In the genomic region with DNA sequence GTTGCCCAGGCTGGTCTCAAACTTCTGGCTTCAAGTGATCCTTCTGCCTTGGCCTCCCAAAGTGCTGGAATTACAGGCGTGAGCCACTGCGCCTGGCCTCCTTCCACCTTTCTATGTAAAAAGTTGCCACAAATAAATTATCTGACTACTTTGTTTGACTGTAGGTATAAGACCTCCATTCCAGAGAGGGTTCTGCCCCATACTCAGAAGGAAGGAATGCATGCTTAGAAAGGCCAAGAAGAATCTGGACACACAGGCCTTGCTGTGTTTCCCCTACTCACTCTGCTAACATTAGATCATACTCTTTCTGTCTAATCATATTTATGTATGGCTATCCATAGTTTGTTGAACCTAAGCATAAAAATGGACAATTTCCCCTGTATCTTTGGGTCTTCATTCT, we compare ENCODE assay signal across 6 cellular contexts. TPM values are rescaled to one million over a fixed set of nuclear protein-coding genes. Genes with fewer than 3 reads are reported as not detected.
A peak's percentile ranks its signal among the peaks of the same experiment; 100 is the strongest.
DNase-seq lines count a peak whose midpoint lies in the region; TF ChIP-seq lines count a peak whose summit lies in the region.
"Not testable (repeated sequence)": the region's sequence is repeated elsewhere in the genome, so short reads cannot be mapped to it uniquely, and the experiment has no call there.
"Had no signal": no experiment of that assay in that cellular context is flagged by ENCODE, and none has a peak within 500 bp of the region (broad histone marks: within the 10 kb centered on the region; RNA-seq: fewer than 3 reads in every experiment).

No MANE protein-coding gene starts in this region.

- not testable (repeated sequence) for TF ChIP-seq CTCF in HFFc6 (IDR thresholded peaks at IDR 0.05); choroid plexus epithelial cell (conservative IDR thresholded peaks at IDR 0.05; ENCODE audit: low read depth, low read length)

- H3K27ac ChIP-seq in trophoblast cell (ENCODE audit: low read depth, low read length): not testable (repeated sequence)

- H3K4me3 Mint-ChIP-seq in HFFc6: not testable (repeated sequence)

- WGBS in trophoblast cell (ENCODE audit: extremely low coverage, insufficient coverage, insufficient read length): no CpG with 5 or more reads among the region's 2 CpGs

- not testable (repeated sequence) for H3K4me1 Mint-ChIP-seq in HFFc6 (ENCODE audit: low read depth)

- H3K9me3 Mint-ChIP-seq in HFFc6: not testable (repeated sequence)

- H3K9me3 ChIP-seq in trophoblast cell (ENCODE audit: insufficient read depth, low read depth, low read length): not testable (repeated sequence)

- H2BK120ac ChIP-seq in trophoblast cell (ENCODE audit: insufficient read depth, low read length, poor library complexity): not testable (repeated sequence)

- H2AK5ac ChIP-seq in trophoblast cell (ENCODE audit: low read length): not testable (repeated sequence)

- not testable (repeated sequence) for H4K8ac ChIP-seq in trophoblast cell (ENCODE audit: low read depth, low read length)

- not testable (repeated sequence) for H2BK12ac ChIP-seq in trophoblast cell (ENCODE audit: low read length)

- H4K12ac ChIP-seq in trophoblast cell (ENCODE audit: low read depth, low read length): not testable (repeated sequence)

- not testable (repeated sequence) for H3K36me3 ChIP-seq in trophoblast cell (ENCODE audit: control insufficient read depth in 1 of 2, insufficient read depth in 2 of 2, low read length in 2 of 2)

- H3K9ac ChIP-seq in trophoblast cell (ENCODE audit: low read length): not testable (repeated sequence)

- H3K14ac ChIP-seq in trophoblast cell (ENCODE audit: low read length): not testable (repeated sequence)

- not testable (repeated sequence) for H3K27ac Mint-ChIP-seq in HFFc6

- H3K4me1 ChIP-seq in trophoblast cell (ENCODE audit: control insufficient read depth in 1 of 2, insufficient read depth in 2 of 2, low read length in 2 of 2): not testable (repeated sequence)

- not testable (repeated sequence) for H3K27me3 ChIP-seq in trophoblast cell (ENCODE audit: insufficient read depth, low read length)

- not testable (repeated sequence) for H3K36me3 Mint-ChIP-seq in HFFc6 (ENCODE audit: low read depth)

- H3K4me3 ChIP-seq in choroid plexus epithelial cell (ENCODE audit: low read depth, low read length); trophoblast cell (ENCODE audit: low read depth, low read length): not testable (repeated sequence)

- not testable (repeated sequence) for H3K18ac ChIP-seq in trophoblast cell (ENCODE audit: low read length)

- peaks cover 11% of the 10 kb centered on the region for H3K27me3 Mint-ChIP-seq in HFFc6 (ENCODE audit: insufficient read depth)

- not testable (repeated sequence) for H3K79me2 ChIP-seq in trophoblast cell (ENCODE audit: control insufficient read depth, insufficient read depth, low read length, poor library complexity)

- not testable (repeated sequence) for H3K4me2 ChIP-seq in trophoblast cell (ENCODE audit: low read length)

- not testable (repeated sequence) for H3K23ac ChIP-seq in trophoblast cell (ENCODE audit: low read length)

- H4K91ac ChIP-seq in trophoblast cell (ENCODE audit: low read depth, low read length): not testable (repeated sequence)

- DNase-seq in EH (ENCODE audit: low read depth): peak; percentile 18
- DNase-seq in HFFc6: peak; percentile 1
- peak; percentile 5 for DNase-seq in amniotic epithelial cell (ENCODE audit: low read depth)
- DNase-seq in choroid plexus epithelial cell (ENCODE audit: low read depth): peak; percentile 15
- DNase-seq in trophoblast cell: peak; percentile 52 to 82

- H3K79me1 ChIP-seq in trophoblast cell (ENCODE audit: low read length): not testable (repeated sequence)

- H3K4ac ChIP-seq in trophoblast cell (ENCODE audit: low read depth, low read length): not testable (repeated sequence)

- H2BK5ac ChIP-seq in trophoblast cell (ENCODE audit: low read depth, low read length, poor library complexity): not testable (repeated sequence)

- H2AFZ ChIP-seq in trophoblast cell (ENCODE audit: insufficient read depth, low read length, poor library complexity): not testable (repeated sequence)

RNA-seq across cellular contexts. Expression of gene SMCO4, which starts 53.0 kb away (rescaled TPM):
- total RNA-seq in HFFc6 (2021; fragmentation: NEBNext Ultra II Directional; extraction: Animal tissue kit (Norgen Biotek cat#: 25700)): 10 to 100 TPM in 4 of 6 experiments, 1 to 10 TPM in 2; 8.6 to 13.1 (median 11.0) TPM
- 29.0 and 32.8 TPM in 2 replicates for polyA plus RNA-seq in trophoblast cell (2013)
- total RNA-seq: G401 had no signal

Comparison
In these comparisons a context has a peak if more than half of its experiments do, and no peak if none do; other contexts are left out.
1. DNase-seq: peak in every context shown above with its lines; median percentile 67 in trophoblast cell; 18 in EH; 15 in choroid plexus epithelial cell; 5 in amniotic epithelial cell; 1 in HFFc6.